Comparison of ENCODE assay signal across 8 cellular contexts in the genomic region with DNA sequence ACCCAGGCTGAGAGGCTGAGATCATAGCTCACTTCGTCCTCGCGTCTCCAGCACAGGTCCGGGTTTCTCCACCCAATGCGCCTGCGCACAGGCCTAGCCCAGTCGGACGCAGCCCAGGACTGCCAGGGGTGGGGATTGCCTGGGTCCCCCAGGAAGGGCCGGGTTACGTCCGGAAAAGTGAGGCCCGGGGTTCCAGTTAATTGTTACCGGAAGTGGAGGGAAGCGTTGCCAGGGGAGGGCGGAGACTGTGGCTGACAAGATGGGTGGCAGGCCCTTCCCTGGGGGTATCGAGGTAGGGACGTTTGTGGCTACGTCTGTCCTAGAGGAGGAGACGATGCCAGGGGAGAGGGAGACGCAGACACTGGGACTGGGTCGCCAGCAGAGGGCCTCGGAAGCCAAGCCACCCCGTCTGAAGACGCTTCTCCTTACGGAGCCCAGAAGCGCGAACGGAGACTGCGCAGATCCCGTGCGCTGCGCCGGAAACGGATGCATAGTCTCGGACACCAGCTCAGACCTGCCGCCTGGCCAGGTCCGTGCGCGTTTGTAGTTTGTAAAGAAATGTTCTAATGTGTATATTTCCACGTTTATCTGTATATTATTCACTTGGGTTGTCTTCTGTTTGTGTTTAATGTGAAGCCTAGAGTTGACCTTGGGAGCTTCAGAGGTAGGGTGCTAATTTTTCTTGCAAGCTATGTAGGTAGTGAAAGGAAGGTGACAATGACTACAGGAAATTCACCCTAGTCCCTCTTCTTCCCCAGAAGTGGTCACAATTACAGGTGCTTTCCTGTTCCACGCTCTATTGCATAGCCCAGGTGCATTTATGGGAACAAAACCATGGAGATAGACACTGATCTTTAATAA. TPM values are rescaled to one million over a fixed set of nuclear protein-coding genes. Genes with fewer than 3 reads are reported as not detected.
DNase-seq lines count a peak whose midpoint lies in the region; ATAC-seq and TF ChIP-seq lines count a peak whose summit lies in the region.

No MANE protein-coding gene starts in this region.

- H3K4me3 ChIP-seq in colonic mucosa (peak overlapping the region; percentile 42), left lung (peak overlapping the region; percentile 24 to 50)

- H3K36me3 ChIP-seq in colonic mucosa (peaks cover 12% of the 10 kb centered on the region), left lung (peaks cover 0 to 49% of the 10 kb centered on the region in 2 donors)

- H3K27ac ChIP-seq in colonic mucosa, result peak overlapping the region; percentile 94
- H3K27ac ChIP-seq in left lung, result peak overlapping the region; percentile 88 to 89

- H3K4me1 ChIP-seq in colonic mucosa, result peaks cover 14% of the 10 kb centered on the region
- peaks cover 19 to 81% of the 10 kb centered on the region in 2 donors for H3K4me1 ChIP-seq in left lung

- no peaks in the 10 kb centered on the region for H3K27me3 ChIP-seq in colonic mucosa
- H3K27me3 ChIP-seq in left lung, result no peaks in the 10 kb centered on the region

- H3K9ac ChIP-seq in colonic mucosa (ENCODE audit: low read depth in 2 of 2, low read length in 2 of 2), result peak overlapping the region; percentile 65 to 68

- intact Hi-C loops in colonic mucosa (cut with DNase I) (no loop called here), left lung (cut with DNase I) (no loop called here)

- ATAC-seq in HG03378 (IDR thresholded peaks at IDR 0.05; ENCODE audit: unreplicated experiment), result peak; percentile 54
- peak; percentile 94 for ATAC-seq in left lung

- peak; percentile 65 for TF ChIP-seq POLR2A in GM19099 (IDR thresholded peaks at IDR 0.05; ENCODE audit: extremely low read depth, insufficient read length, low read depth)

- TF ChIP-seq CTCF in colonic mucosa (IDR thresholded peaks at IDR 0.05), result peak; percentile 49
- TF ChIP-seq CTCF in left lung (IDR thresholded peaks at IDR 0.05), result peak in 1 of 2 donors; percentile 66

- H3K9me3 ChIP-seq in colonic mucosa (no peaks in the 10 kb centered on the region), left lung (no peaks in the 10 kb centered on the region)

- DNase-seq in Ammon's horn (ENCODE audit: low spot score), result peak; percentile 95
- DNase-seq in NCI-H524 treated with DMSO at 0.1 percent for 48 hours (lab: John Stamatoyannopoulos, UW), result peak; percentile 83
- peak; percentile 95 for DNase-seq in activated CD4-positive, alpha-beta T cell treated with anti-CD3 and anti-CD28 coated beads for 48 hours
- DNase-seq in colonic mucosa, result peak; percentile 94
- DNase-seq in left lung, result peak; percentile 94 to 95
- DNase-seq in stimulated activated CD4-positive, alpha-beta T cell treated with anti-CD3 and anti-CD28 coated beads, Interleukin-2, amount 100 ng/mL, for 4 hours (ENCODE audit: low read depth), result peak; percentile 64

RNA-seq across cellular contexts. Expression of a gene that starts 7.3 kb away (rescaled TPM):
- total RNA-seq in colonic mucosa, result 100 to 1,000 TPM; 129 to 137 TPM
- 100 to 1,000 TPM; 113 to 114 TPM for total RNA-seq in left lung

RNA-seq across cellular contexts. Expression of a gene that starts 7.6 kb away (rescaled TPM):
- total RNA-seq in colonic mucosa (10 to 100 TPM; 38.8 to 60.8 TPM), left lung (10 to 100 TPM; 29.1 to 29.3 TPM)

RNA-seq across cellular contexts. Expression of a gene that starts 32.4 kb away (rescaled TPM):
- total RNA-seq in colonic mucosa (under 1 TPM in 1 of 2 donors, not detected in 1; 0.10 TPM), left lung (under 1 TPM; 0.10 to 0.44 TPM)

Comparison
In these comparisons a context has a peak if more than half of its experiments do, and no peak if none do; other contexts are left out.
1. Peak in every context shown above with its lines: DNase-seq, ATAC-seq, H3K4me3 ChIP-seq and H3K27ac ChIP-seq.